ENCODE assay signal across 1 cellular context in genomic region chr5:109080481-109080880, GRCh38.
TF ChIP-seq lines count a peak whose summit lies in the region.

No MANE protein-coding gene starts in this region.

TF ChIP-seq in GM23338, 12 proteins besides CTCF, POLR2A, EP300 and RAD21 (continued from another document):
- TF ChIP-seq ZNF462 (CRISPR knock-in tag; IDR thresholded peaks at IDR 0.05) (no peak), STAT1 (IDR thresholded peaks at IDR 0.05; ENCODE audit: unreplicated experiment) (no peak), REST (IDR thresholded peaks at IDR 0.05; ENCODE audit: unreplicated experiment) (no peak), ETS1 (IDR thresholded peaks at IDR 0.05) (no peak), ZNF331 (CRISPR knock-in tag; IDR thresholded peaks at IDR 0.05; ENCODE audit: low read depth) (no peak), NANOG (IDR thresholded peaks at IDR 0.05; ENCODE audit: borderline replicate concordance) (no peak), JUNB (IDR thresholded peaks at IDR 0.05; ENCODE audit: unreplicated experiment) (no peak)
